Comparison of ENCODE assay signal across 26 cellular contexts in the genomic region with DNA sequence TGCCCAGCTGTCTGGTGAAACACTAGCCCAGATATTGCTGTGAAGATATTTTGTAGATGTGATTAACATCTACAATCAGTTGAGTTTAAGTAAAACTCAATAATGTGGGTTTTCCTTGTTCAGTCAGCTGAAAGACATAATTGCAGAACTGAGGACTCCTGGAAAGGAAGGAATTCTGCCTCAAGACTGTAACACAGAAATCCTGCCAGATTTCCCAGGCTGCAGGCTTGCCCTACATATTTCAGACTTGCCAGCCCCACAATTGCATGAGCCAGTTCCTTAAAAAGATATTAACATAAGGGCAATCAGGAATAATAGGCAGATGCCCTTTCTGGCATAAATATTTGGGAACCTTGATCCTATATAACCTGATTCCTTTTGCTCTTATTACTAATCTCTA.
"Had no signal": no experiment of that assay in that cellular context is flagged by ENCODE, and none has a peak within 500 bp of the region (broad histone marks: within the 10 kb centered on the region; RNA-seq: fewer than 3 reads in every experiment).

No MANE protein-coding gene starts in this region.

- H3K36me3 ChIP-seq: left lung, lower lobe of right lung, pancreas, prostate gland, stomach, thyroid gland, transverse colon, upper lobe of left lung, vagina had no signal

- H3K4me1 ChIP-seq: lower lobe of right lung, pancreas, prostate gland, stomach, testis, thyroid gland, transverse colon, upper lobe of left lung, vagina had no signal

- FAIRE-seq: keratinocyte had no signal

- H3K4me3 ChIP-seq: left lung, lower lobe of right lung, pancreas, prostate gland, skin epidermis, stomach, testis, thyroid gland, transverse colon, upper lobe of left lung, vagina had no signal

- H3K27ac ChIP-seq: lower lobe of right lung, pancreas, prostate gland, skin epidermis, stomach, testis, thyroid gland, transverse colon, upper lobe of left lung, vagina had no signal

- H3K9me3 ChIP-seq: left lung, lower lobe of right lung, pancreas, prostate gland, stomach, testis, thyroid gland, transverse colon, upper lobe of left lung, vagina had no signal

- H3K27me3 ChIP-seq: left lung, pancreas, stomach, testis, thyroid gland, upper lobe of left lung, vagina had no signal

- DNase-seq: left colon; left lung; lower lobe of right lung; mammary epithelial cell; mesenchymal stem cell; naive thymus-derived CD8-positive, alpha-beta T cell; nucleus accumbens; pancreas; posterior cingulate gyrus; retina; right cardiac atrium; stimulated activated CD4-positive, alpha-beta T cell treated with anti-CD3 and anti-CD28 coated beads, Interleukin-12 subunit alpha, Interleukin-12 subunit beta, amount 100 ng/mL, for 4 hours; stimulated activated CD4-positive, alpha-beta T cell treated with anti-CD3 and anti-CD28 coated beads, Interleukin-15, amount 100 ng/mL, for 24 hours; stimulated activated CD4-positive, alpha-beta T cell treated with anti-CD3 and anti-CD28 coated beads, Interleukin-2, amount 100 ng/mL, for 24 hours; stimulated activated CD4-positive, alpha-beta T cell treated with anti-CD3 and anti-CD28 coated beads, Interleukin-4, amount 100 ng/mL, for 1 hour; stimulated activated naive B cell treated with anti-CD40 and anti-IgM and Interleukin-4, amounts not matched to agents 10 μg/mL and 1 μg/mL and 100 μg/mL, for 72 hours; stimulated activated naive CD8-positive, alpha-beta T cell treated with anti-CD3 and anti-CD28 coated beads, Interleukin-15, Interleukin-2, amounts not matched to agents 100 U/mL and 50 U/mL, for 24 hours; stomach; testis; thyroid gland; transverse colon had no signal
